ENCODE assay signal across 16 cellular contexts in genomic region chr13:31179241-31179640, GRCh38. TPM values are rescaled to one million over a fixed set of nuclear protein-coding genes. Genes with fewer than 3 reads are reported as not detected.
DNase-seq lines count a peak whose midpoint lies in the region; TF ChIP-seq lines count a peak whose summit lies in the region.
"Had no signal": no experiment of that assay in that cellular context is flagged by ENCODE, and none has a peak within 500 bp of the region (broad histone marks: within the 10 kb centered on the region; RNA-seq: fewer than 3 reads in every experiment).

No MANE protein-coding gene starts in this region.

- H3K9ac ChIP-seq in BLaER1 treated with 17β-estradiol and CSF1 and Interleukin-3, amounts not matched to agents 10 nM and 100 nM, result no peak overlapping the region

- peaks cover 0 to 14% (median 11%) of the 10 kb centered on the region in 11 experiments; a peak in 12 of 22 replicates for H3K9me3 ChIP-seq in BLaER1 treated with 17β-estradiol and CSF1 and Interleukin-3, amounts not matched to agents 10 nM and 100 nM (replicated peaks in 1 of 11)
- H3K9me3 ChIP-seq in esophagus muscularis mucosa (no peaks in the 10 kb centered on the region), neutrophil (no peaks in the 10 kb centered on the region)
- H3K9me3 ChIP-seq: BE2C, Caco-2 had no signal

- H3K4me3 ChIP-seq in BLaER1 treated with 17β-estradiol and CSF1 and Interleukin-3, amounts not matched to agents 10 nM and 100 nM, result no peak overlapping the region
- no peak overlapping the region for H3K4me3 ChIP-seq in esophagus muscularis mucosa
- H3K4me3 ChIP-seq in neutrophil (ENCODE audit: low read depth in 1 of 2, low read length in 1 of 2), result no peak overlapping the region

- intact Hi-C loops in esophagus muscularis mucosa (cut with DNase I), result no loop called here

- H3K36me3 ChIP-seq in BLaER1 treated with 17β-estradiol and CSF1 and Interleukin-3, amounts not matched to agents 10 nM and 100 nM, result no peaks in the 10 kb centered on the region
- H3K36me3 ChIP-seq in esophagus muscularis mucosa (no peaks in the 10 kb centered on the region), neutrophil (no peaks in the 10 kb centered on the region)
- H3K36me3 ChIP-seq: BE2C had no signal

- 95% methylated on average over 8 of the region's 8 CpGs for WGBS in esophagus muscularis mucosa

- no peak for TF ChIP-seq POLR2A in esophagus muscularis mucosa (IDR thresholded peaks at IDR 0.05; ENCODE audit: low read depth)

- no peak for TF ChIP-seq EP300 in esophagus muscularis mucosa (IDR thresholded peaks at IDR 0.05)

- TF ChIP-seq CTCF in esophagus muscularis mucosa (IDR thresholded peaks at IDR 0.05) (no peak), neutrophil (IDR thresholded peaks at IDR 0.05) (no peak), GM20000 (IDR thresholded peaks at IDR 0.05; ENCODE audit: extremely low read depth, missing control alignments) (no peak)

- DNase-seq in esophagus muscularis mucosa (ENCODE audit: extremely low spot score) (peak; percentile 90), activated gamma-delta T cell treated with Interleukin-2 at 50 U/mL for 16 hours (no peak), SK-N-DZ (ENCODE audit: low spot score) (no peak), GM20000 (ENCODE audit: low spot score) (no peak)
- DNase-seq: 8988T; ACHN; BE2C; C1 segment of cervical spinal cord; Caco-2; Calu3; CD4-positive, alpha-beta T cell; CD8-positive, alpha-beta T cell; DMS79 treated with DMSO at 0.1 percent for 48 hours; GF-D8 had no signal

- H3K4me1 ChIP-seq in BLaER1 treated with 17β-estradiol and CSF1 and Interleukin-3, amounts not matched to agents 10 nM and 100 nM, result peaks cover 7 to 13% (median 9%) of the 10 kb centered on the region in 10 experiments; a peak in 18 of 20 replicates
- peaks cover 0 to 5% (median 0%) of the 10 kb centered on the region in 4 donors for H3K4me1 ChIP-seq in esophagus muscularis mucosa
- peaks cover 6 to 12% of the 10 kb centered on the region in 2 experiments for H3K4me1 ChIP-seq in neutrophil (ENCODE audit: control insufficient read depth in 1 of 2, insufficient read depth in 1 of 2, low read depth in 1 of 2, low read length in 1 of 2)
- H3K4me1 ChIP-seq: BE2C, Caco-2 had no signal

- H3K27ac ChIP-seq in BLaER1 treated with 17β-estradiol and CSF1 and Interleukin-3, amounts not matched to agents 10 nM and 100 nM, result no peak overlapping the region
- no peak overlapping the region for H3K27ac ChIP-seq in esophagus muscularis mucosa (replicated peaks in 1 of 4)
- H3K27ac ChIP-seq in neutrophil, result peak overlapping the region; percentile 31

- peak overlapping the region; percentile 2 to 63 (median 18); a peak in 13 of 22 replicates for H3K4me2 ChIP-seq in BLaER1 treated with 17β-estradiol and CSF1 and Interleukin-3, amounts not matched to agents 10 nM and 100 nM

- H3K27me3 ChIP-seq in BLaER1 treated with 17β-estradiol and CSF1 and Interleukin-3, amounts not matched to agents 10 nM and 100 nM, result no peaks in the 10 kb centered on the region
- H3K27me3 ChIP-seq in esophagus muscularis mucosa, result no peaks in the 10 kb centered on the region
- no peaks in the 10 kb centered on the region for H3K27me3 ChIP-seq in neutrophil
- H3K27me3 ChIP-seq: BE2C had no signal

- H4K20me1 ChIP-seq in BLaER1 treated with 17β-estradiol and CSF1 and Interleukin-3, amounts not matched to agents 10 nM and 100 nM, result no peaks in the 10 kb centered on the region

RNA-seq across cellular contexts. Expression of gene HSPH1, which starts 17.5 kb away (rescaled TPM):
- total RNA-seq in esophagus muscularis mucosa, result 10 to 100 TPM; 33.4 to 48.2 (median 42.1) TPM
- 97.4 and 97.5 TPM in 2 replicates for polyA plus RNA-seq in SK-N-DZ (2014; cell fraction: cytosol; rRNA removed)
- 137 and 171 TPM in 2 replicates for polyA plus RNA-seq in SK-N-DZ (2014; cell fraction: nucleus; rRNA removed)

RNA-seq across cellular contexts. Expression of gene B3GLCT, which starts 20.5 kb away (rescaled TPM):
- total RNA-seq in esophagus muscularis mucosa, result 1 to 10 TPM; 5.2 to 8.8 (median 5.6) TPM
- 13.8 and 15.3 TPM in 2 replicates for polyA plus RNA-seq in SK-N-DZ (2014; cell fraction: cytosol; rRNA removed)
- 9.0 and 11.3 TPM in 2 replicates for polyA plus RNA-seq in SK-N-DZ (2014; cell fraction: nucleus; rRNA removed)
